Comparison of ENCODE assay signal across 8 cellular contexts in genomic region chr1:200558866-200559459, GRCh38.
DNase-seq lines count a peak whose midpoint lies in the region; ATAC-seq and TF ChIP-seq lines count a peak whose summit lies in the region.

No MANE protein-coding gene starts in this region.

- H3K9me3 ChIP-seq in effector memory CD4-positive, alpha-beta T cell (ENCODE audit: control insufficient read depth, low read length), result no peaks in the 10 kb centered on the region

- CTCF ChIA-PET in AG04449 (lab: Yijun Ruan, JAX), result interaction anchor here (0.6 to 9.0 kb wide), 44 partner anchors 8 to 560 kb away, joined by 3 to 60 read pairs (median 4); no protein-coding TSS in a partner anchor

- H3K4me1 ChIP-seq in effector memory CD4-positive, alpha-beta T cell (ENCODE audit: control insufficient read depth, insufficient read depth, low read length, poor library complexity, severe bottlenecking), result no peaks in the 10 kb centered on the region

- no peaks in the 10 kb centered on the region for H3K9me3 Mint-ChIP-seq in glutamatergic neuron (ENCODE audit: unreplicated experiment)
- H3K9me3 Mint-ChIP-seq in stimulated activated naive B cell treated with anti-CD40 and anti-IgM and Interleukin-4, amounts not matched to agents 10 μg/mL and 1 μg/mL and 100 μg/mL, for 72 hours, result no peaks in the 10 kb centered on the region

- H3K27ac Mint-ChIP-seq in glutamatergic neuron (ENCODE audit: unreplicated experiment), result no peak overlapping the region
- no peak overlapping the region for H3K27ac Mint-ChIP-seq in stimulated activated naive B cell treated with anti-CD40 and anti-IgM and Interleukin-4, amounts not matched to agents 10 μg/mL and 1 μg/mL and 100 μg/mL, for 72 hours

- H3K4me3 ChIP-seq in AG04449 (ENCODE audit: low read depth, low read length), result no peak overlapping the region
- no peak overlapping the region for H3K4me3 ChIP-seq in LNCaP clone FGC (ENCODE audit: low read depth, low read length)
- no peak overlapping the region for H3K4me3 ChIP-seq in WI38 (ENCODE audit: low read depth, low read length)
- no peak overlapping the region for H3K4me3 ChIP-seq in effector memory CD4-positive, alpha-beta T cell (ENCODE audit: insufficient read depth, low read depth, low read length, poor library complexity, severe bottlenecking)

- POLR2A ChIA-PET in AG04449 (lab: Yijun Ruan, JAX), result no interaction called here

- H3K4me1 Mint-ChIP-seq in glutamatergic neuron (ENCODE audit: low read depth, unreplicated experiment), result no peaks in the 10 kb centered on the region
- peaks cover 2 to 10% of the 10 kb centered on the region in 2 donors for H3K4me1 Mint-ChIP-seq in stimulated activated naive B cell treated with anti-CD40 and anti-IgM and Interleukin-4, amounts not matched to agents 10 μg/mL and 1 μg/mL and 100 μg/mL, for 72 hours

- peak; percentile 21 for DNase-seq in AG04449 (ENCODE audit: low read depth, low spot score)
- peak; percentile 4 for DNase-seq in GF-D8 (lab: John Stamatoyannopoulos, UW)
- no peak for DNase-seq in LNCaP clone FGC (ENCODE audit: low read depth)
- no peak for DNase-seq in glutamatergic neuron
- no peak for DNase-seq in stimulated activated naive B cell treated with anti-CD40 and anti-IgM and Interleukin-4, amounts not matched to agents 10 μg/mL and 1 μg/mL and 100 μg/mL, for 72 hours
- DNase-seq in effector memory CD4-positive, alpha-beta T cell, result no peak

- no peak overlapping the region for H3K27ac ChIP-seq in effector memory CD4-positive, alpha-beta T cell (ENCODE audit: insufficient read depth, low read length, poor library complexity, severe bottlenecking)

- no peaks in the 10 kb centered on the region for H3K36me3 ChIP-seq in effector memory CD4-positive, alpha-beta T cell (ENCODE audit: control insufficient read depth, insufficient read depth, low read length)

- H3K27me3 Mint-ChIP-seq in glutamatergic neuron (ENCODE audit: unreplicated experiment), result no peaks in the 10 kb centered on the region
- H3K27me3 Mint-ChIP-seq in stimulated activated naive B cell treated with anti-CD40 and anti-IgM and Interleukin-4, amounts not matched to agents 10 μg/mL and 1 μg/mL and 100 μg/mL, for 72 hours, result no peaks in the 10 kb centered on the region

- ATAC-seq in stimulated activated naive B cell treated with anti-CD40 and anti-IgM and Interleukin-4, amounts not matched to agents 10 μg/mL and 1 μg/mL and 100 μg/mL, for 72 hours (replicated peaks), result peak; percentile 49 to 65
- no peak for ATAC-seq in HG03196 (IDR thresholded peaks at IDR 0.05; ENCODE audit: unreplicated experiment)

- no peak overlapping the region for H3K4me3 Mint-ChIP-seq in glutamatergic neuron (ENCODE audit: unreplicated experiment)
- no peak overlapping the region for H3K4me3 Mint-ChIP-seq in stimulated activated naive B cell treated with anti-CD40 and anti-IgM and Interleukin-4, amounts not matched to agents 10 μg/mL and 1 μg/mL and 100 μg/mL, for 72 hours

- H3K27me3 ChIP-seq in effector memory CD4-positive, alpha-beta T cell (replicated peaks; ENCODE audit: control insufficient read depth, insufficient read depth, low read length, poor library complexity, severe bottlenecking), result no peaks in the 10 kb centered on the region

- no peaks in the 10 kb centered on the region for H3K36me3 Mint-ChIP-seq in glutamatergic neuron (ENCODE audit: unreplicated experiment)
- no peaks in the 10 kb centered on the region for H3K36me3 Mint-ChIP-seq in stimulated activated naive B cell treated with anti-CD40 and anti-IgM and Interleukin-4, amounts not matched to agents 10 μg/mL and 1 μg/mL and 100 μg/mL, for 72 hours

- TF ChIP-seq CTCF in AG04449 (IDR thresholded peaks at IDR 0.05; ENCODE audit: insufficient read depth, low read length, missing control alignments) (peak; percentile 62), LNCaP clone FGC (IDR thresholded peaks at IDR 0.05; ENCODE audit: control insufficient read depth, extremely low read depth, insufficient read depth) (peak; percentile 88), WI38 (IDR thresholded peaks at IDR 0.05; ENCODE audit: low read depth, low read length) (peak; percentile 35; the same call in 1 of the 2 replicates), glutamatergic neuron (IDR thresholded peaks at IDR 0.05; ENCODE audit: partially characterized antibody, unreplicated experiment) (peak; percentile 45)

Comparison
In these comparisons a context has a peak if more than half of its experiments do, and no peak if none do; other contexts are left out.
1. DNase-seq: peak in AG04449 (single experiment) and GF-D8 (single experiment); none in LNCaP clone FGC (single experiment), glutamatergic neuron (single experiment), stimulated activated naive B cell treated with anti-CD40 and anti-IgM and Interleukin-4, amounts not matched to agents 10 μg/mL and 1 μg/mL and 100 μg/mL, for 72 hours (single experiment) and effector memory CD4-positive, alpha-beta T cell (0 of 3).
2. CTCF ChIP-seq: peak in every context shown above with its lines; median percentile 88 in LNCaP clone FGC; 62 in AG04449; 45 in glutamatergic neuron; 35 in WI38.